8 cellular contexts compared by ENCODE assay signal in the genomic region with DNA sequence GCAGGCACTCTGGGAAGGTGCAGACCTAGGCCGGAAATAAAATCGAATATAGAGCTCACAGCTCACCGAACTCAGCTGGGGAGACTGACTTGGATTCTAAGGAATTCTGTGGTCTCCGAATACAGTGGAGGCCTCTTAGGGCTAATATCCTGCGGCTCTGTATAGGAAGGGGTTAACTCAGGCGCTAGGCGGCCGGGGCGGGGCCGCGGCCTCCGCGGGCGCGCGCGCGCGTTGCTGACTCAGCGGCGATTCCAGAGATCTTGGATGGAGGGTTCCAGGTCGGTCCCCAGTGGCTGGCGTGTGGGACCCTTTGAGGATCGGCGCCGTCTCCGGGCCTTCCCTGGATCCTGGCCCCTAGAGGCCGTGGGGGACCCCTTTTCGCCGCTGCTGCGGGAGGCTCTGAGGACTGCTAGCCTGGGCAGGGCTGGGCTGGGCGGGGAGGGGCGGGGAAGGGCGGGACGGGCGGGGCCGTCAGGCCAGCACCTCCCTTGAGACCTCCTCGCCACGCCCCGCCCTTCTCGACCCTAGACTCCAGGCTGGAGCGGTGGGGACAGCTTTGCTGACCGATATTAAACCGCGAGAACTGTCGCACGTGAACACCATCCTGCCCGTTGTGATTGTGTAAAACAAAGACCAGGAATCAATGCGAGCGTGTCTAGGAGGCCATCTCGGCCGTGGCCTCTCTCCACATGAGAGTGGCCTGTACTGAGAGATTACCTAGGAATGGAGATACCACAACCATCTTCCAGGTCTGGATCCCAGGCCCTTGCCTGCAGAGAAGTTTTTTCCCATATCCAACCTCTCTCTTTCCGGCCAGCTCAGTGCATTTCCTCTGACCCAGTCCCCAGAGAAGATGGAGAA. TPM values are rescaled to one million over a fixed set of nuclear protein-coding genes. Genes with fewer than 3 reads are reported as not detected.
A peak's percentile ranks its signal among the peaks of the same experiment; 100 is the strongest.
DNase-seq lines count a peak whose midpoint lies in the region; ATAC-seq and TF ChIP-seq lines count a peak whose summit lies in the region.

No MANE protein-coding gene starts in this region.

- peaks cover 0 to 71% (median 35%) of the 10 kb centered on the region in 7 donors for H3K27me3 ChIP-seq in spleen (replicated peaks in 1 of 7)

- intact Hi-C loops in spleen (cut with DNase I; ENCODE audit: low total_unique reads) = loop anchor here (5.0 kb wide), 1 partner anchor 71 kb away; the partner anchor contains the start of genes RETREG3 and TUBG1

- peak in 1 of 11 experiments; percentile 12 for TF ChIP-seq CTCF in spleen (IDR thresholded peaks at IDR 0.05 in 8 of 11, conservative IDR thresholded peaks at IDR 0.05 in 3 of 11)

- H3K27ac ChIP-seq in spleen = peak overlapping the region; percentile 58 to 96 (median 94)

- peaks cover 66 to 99% (median 94%) of the 10 kb centered on the region in 6 donors for H3K4me1 ChIP-seq in spleen

- H3K9me3 ChIP-seq in spleen = no peaks in the 10 kb centered on the region

- DNase-seq in ELF-1 (ENCODE audit: low read depth, low spot score) = peak; percentile 96
- peak; percentile 65 for DNase-seq in NCI-H345 treated with DMSO at 0.1 percent for 48 hours (lab: John Stamatoyannopoulos, UW; ENCODE audit: unreplicated experiment)
- DNase-seq in central memory CD4-positive, alpha-beta T cell = peak; percentile 65
- peak; percentile 82 for DNase-seq in iris pigment epithelial cell (ENCODE audit: low read depth)
- DNase-seq in spleen = peak; percentile 94

- WGBS in spleen, 5 donors = 0 to 4% (median 0%) methylated on average over 9 to 53 of the region's 53 CpGs

- TF ChIP-seq POLR2A in spleen (IDR thresholded peaks at IDR 0.05) = no peak

- peak; percentile 26 for ATAC-seq in HG02943 (IDR thresholded peaks at IDR 0.05; ENCODE audit: low read depth, unreplicated experiment)
- peak; percentile 25 to 30 for ATAC-seq in activated CD4-positive, CD25-positive, alpha-beta regulatory T cell treated with anti-CD3 and anti-CD28 coated beads, Interleukin-2, amount 50 U/mL, for 24 hours
- ATAC-seq in GM21529 (IDR thresholded peaks at IDR 0.05; ENCODE audit: unreplicated experiment) = no peak

- H3K4me3 ChIP-seq in spleen = peak overlapping the region; percentile 56 to 90 (median 76)

- H3K36me3 ChIP-seq in spleen = peaks cover 0 to 4% (median 0%) of the 10 kb centered on the region in 6 donors

RNA-seq across cellular contexts. Expression of gene PLEKHH3, which starts 1.4 kb away (rescaled TPM):
- 10 to 100 TPM; 10.8 to 19.5 (median 14.6) TPM for total RNA-seq in spleen
- polyA plus RNA-seq in spleen = 10 to 100 TPM in 2 of 3 donors, 1 to 10 TPM in 1; 9.4 to 16.0 (median 13.1) TPM

RNA-seq across cellular contexts. Expression of gene CCR10, which starts 3.5 kb away (rescaled TPM):
- total RNA-seq in spleen = 1 to 10 TPM in 5 of 7 donors, under 1 TPM in 2; 0.51 to 4.7 (median 2.0) TPM
- polyA plus RNA-seq in spleen = 1 to 10 TPM in 1 of 3 donors, under 1 TPM in 2; 0.71 to 1.1 (median 0.76) TPM

RNA-seq across cellular contexts. Expression of gene CNTNAP1, which starts 4.2 kb away (rescaled TPM):
- 10 to 100 TPM in 3 of 7 donors, 1 to 10 TPM in 4; 3.9 to 11.2 (median 7.5) TPM for total RNA-seq in spleen
- 1 to 10 TPM; 1.1 to 3.1 (median 1.6) TPM for polyA plus RNA-seq in spleen

RNA-seq across cellular contexts. Expression of gene TUBG2, which starts 19.1 kb away (rescaled TPM):
- total RNA-seq in spleen = 10 to 100 TPM; 13.8 to 24.9 (median 16.6) TPM
- polyA plus RNA-seq in spleen = 10 to 100 TPM in 1 of 3 donors, 1 to 10 TPM in 2; 4.9 to 12.5 (median 8.4) TPM
